Comparison of ENCODE assay signal across 8 cellular contexts in the genomic region with DNA sequence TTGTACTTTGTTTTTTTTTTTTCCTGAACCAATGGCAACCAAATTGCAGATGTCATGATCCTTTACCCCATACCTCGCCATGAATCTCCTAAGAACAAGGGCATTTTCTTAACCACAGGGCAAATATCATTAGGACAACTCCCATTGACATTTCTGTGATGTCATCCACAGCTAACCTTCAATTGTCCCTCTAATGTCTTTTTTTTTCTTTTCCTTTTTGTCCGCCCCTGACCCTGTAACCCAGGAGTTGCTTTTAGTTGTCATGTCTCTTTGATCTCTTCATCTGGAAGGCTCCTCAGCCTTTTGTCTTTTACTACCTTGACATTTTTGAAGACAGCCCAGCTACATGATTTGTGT. TPM values are rescaled to one million over a fixed set of nuclear protein-coding genes. Genes with fewer than 3 reads are reported as not detected.
DNase-seq lines count a peak whose midpoint lies in the region; ATAC-seq and TF ChIP-seq lines count a peak whose summit lies in the region.

No MANE protein-coding gene starts in this region.

- intact Hi-C loops in activated CD4-positive, alpha-beta T cell treated with anti-CD3 and anti-CD28 coated beads, Interleukin-2, amount 10 ng/mL, durations not matched to agents 24 days and 14 days (cut with micrococcal nuclease): loop anchor here (5.0 kb wide), 1 partner anchor 38 kb away; a partner anchor contains a TSS

- H3K27me3 ChIP-seq in liver (ENCODE audit: control insufficient read depth in 4 of 4, insufficient read depth in 4 of 4, low read length in 3 of 4) (no peaks in the 10 kb centered on the region), thymus (ENCODE audit: control insufficient read depth, insufficient read depth) (no peaks in the 10 kb centered on the region)

- H3K4me3 ChIP-seq in liver (ENCODE audit: low read depth in 1 of 3, low read length in 3 of 3) (peak overlapping the region; percentile 68 to 87 (median 73)), thymus (ENCODE audit: low read length) (peak overlapping the region; percentile 90)

- H3K36me3 Mint-ChIP-seq in activated CD4-positive, alpha-beta T cell treated with anti-CD3 and anti-CD28 coated beads, Interleukin-2, amount 10 ng/mL, durations not matched to agents 24 days and 14 days (ENCODE audit: low read depth): no peaks in the 10 kb centered on the region

- TF ChIP-seq CTCF in liver (IDR thresholded peaks at IDR 0.05; ENCODE audit: low read depth, low read length, missing input control): no peak

- ATAC-seq in GM18907 (IDR thresholded peaks at IDR 0.05; ENCODE audit: unreplicated experiment): no peak

- peaks cover 3 to 18% (median 16%) of the 10 kb centered on the region in 4 donors for H3K4me1 ChIP-seq in liver (ENCODE audit: control insufficient read depth in 4 of 4, insufficient read depth in 4 of 4, low read length in 3 of 4)
- H3K4me1 ChIP-seq in thymus (ENCODE audit: control insufficient read depth, insufficient read depth, low read length): peaks cover 14% of the 10 kb centered on the region

- no peak for DNase-seq in activated CD4-positive, alpha-beta T cell treated with anti-CD3 and anti-CD28 coated beads, Interleukin-2, amount 10 ng/mL, durations not matched to agents 24 days and 14 days
- DNase-seq in activated CD4-positive, alpha-beta T cell treated with anti-CD3 and anti-CD28 coated beads, Interleukin-2, amount 50 U/mL, for 4 hours: no peak
- DNase-seq in iPS-NIHi11 (ENCODE audit: low spot score): no peak
- no peak for DNase-seq in NCI-H446 (lab: John Stamatoyannopoulos, UW)

- H3K27ac Mint-ChIP-seq in activated CD4-positive, alpha-beta T cell treated with anti-CD3 and anti-CD28 coated beads, Interleukin-2, amount 10 ng/mL, durations not matched to agents 24 days and 14 days: peak overlapping the region; percentile 84

- peak overlapping the region; percentile 58 to 69 for H3K9ac ChIP-seq in liver (ENCODE audit: low read depth in 1 of 2, low read length in 2 of 2)

- H3K4me1 Mint-ChIP-seq in activated CD4-positive, alpha-beta T cell treated with anti-CD3 and anti-CD28 coated beads, Interleukin-2, amount 10 ng/mL, durations not matched to agents 24 days and 14 days: peaks cover 10% of the 10 kb centered on the region

- H3K27ac ChIP-seq in angular gyrus (ENCODE audit: low read depth, low read length): peak overlapping the region; percentile 18
- peak overlapping the region in 1 of 2 donors; percentile 48 for H3K27ac ChIP-seq in liver (ENCODE audit: low read depth in 1 of 2, low read length in 2 of 2)
- H3K27ac ChIP-seq in thymus (ENCODE audit: low read depth): peak overlapping the region; percentile 19

- H3K4me3 Mint-ChIP-seq in activated CD4-positive, alpha-beta T cell treated with anti-CD3 and anti-CD28 coated beads, Interleukin-2, amount 10 ng/mL, durations not matched to agents 24 days and 14 days: peak overlapping the region; percentile 89

- H3K9me3 ChIP-seq in liver (ENCODE audit: control insufficient read depth in 4 of 4, low read length in 3 of 4): no peaks in the 10 kb centered on the region
- no peaks in the 10 kb centered on the region for H3K9me3 ChIP-seq in thymus (ENCODE audit: control insufficient read depth)

- peaks cover 0 to 3% (median under 1%) of the 10 kb centered on the region in 4 donors for H3K36me3 ChIP-seq in liver (ENCODE audit: control insufficient read depth in 4 of 4, insufficient read depth in 3 of 4, low read depth in 1 of 4, low read length in 3 of 4)
- H3K36me3 ChIP-seq in thymus (ENCODE audit: control insufficient read depth, insufficient read depth): peaks cover 1% of the 10 kb centered on the region

- H3K9me3 Mint-ChIP-seq in activated CD4-positive, alpha-beta T cell treated with anti-CD3 and anti-CD28 coated beads, Interleukin-2, amount 10 ng/mL, durations not matched to agents 24 days and 14 days: no peaks in the 10 kb centered on the region

- WGBS in liver: 7% methylated on average over 2 of the region's 2 CpGs
- 23% methylated on average over 2 of the region's 2 CpGs for WGBS in thymus

- H3K27me3 Mint-ChIP-seq in activated CD4-positive, alpha-beta T cell treated with anti-CD3 and anti-CD28 coated beads, Interleukin-2, amount 10 ng/mL, durations not matched to agents 24 days and 14 days: no peaks in the 10 kb centered on the region

- no peak for TF ChIP-seq RAD21 in liver (IDR thresholded peaks at IDR 0.05)

TF ChIP-seq in liver, 16 proteins besides CTCF, POLR2A, EP300 and RAD21:
- no peak for TF ChIP-seq FOXA2 (IDR thresholded peaks at IDR 0.05)
- TF ChIP-seq SP1 (IDR thresholded peaks at IDR 0.05): no peak
- TF ChIP-seq, protein P1, sequence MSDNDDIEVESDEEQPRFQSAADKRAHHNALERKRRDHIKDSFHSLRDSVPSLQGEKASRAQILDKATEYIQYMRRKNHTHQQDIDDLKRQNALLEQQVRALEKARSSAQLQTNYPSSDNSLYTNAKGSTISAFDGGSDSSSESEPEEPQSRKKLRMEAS (IDR thresholded peaks at IDR 0.05): no peak
- no peak for TF ChIP-seq YY1 (IDR thresholded peaks at IDR 0.05)
- no peak for TF ChIP-seq EGR1 (IDR thresholded peaks at IDR 0.05; ENCODE audit: low read depth in 2 of 2)
- no peak for TF ChIP-seq NR2F2 (IDR thresholded peaks at IDR 0.05)
- no peak for TF ChIP-seq HNF4G (IDR thresholded peaks at IDR 0.05)
- TF ChIP-seq JUND (IDR thresholded peaks at IDR 0.05): no peak
- TF ChIP-seq FOXA1 (IDR thresholded peaks at IDR 0.05): no peak
- TF ChIP-seq GABPA (IDR thresholded peaks at IDR 0.05 in 1 of 2, conservative IDR thresholded peaks at IDR 0.05 in 1 of 2): no peak

RNA-seq across cellular contexts. Expression of a gene that starts 0.4 kb away (rescaled TPM):
- 10.6 and 11.4 TPM in 2 replicates for total RNA-seq in activated CD4-positive, alpha-beta T cell treated with anti-CD3 and anti-CD28 coated beads, Interleukin-2, amount 10 ng/mL, durations not matched to agents 24 days and 14 days
- 10 to 100 TPM; 11.7 to 13.4 TPM for total RNA-seq in liver
- polyA plus RNA-seq in liver (1 to 10 TPM; 5.4 to 9.8 TPM), thymus (10.3 TPM)

RNA-seq across cellular contexts. Expression of a gene that starts 31.6 kb away (rescaled TPM):
- not detected in 2 replicates for total RNA-seq in activated CD4-positive, alpha-beta T cell treated with anti-CD3 and anti-CD28 coated beads, Interleukin-2, amount 10 ng/mL, durations not matched to agents 24 days and 14 days
- total RNA-seq in liver: under 1 TPM in 1 of 2 donors, not detected in 1; 0.25 TPM
- polyA plus RNA-seq in liver (under 1 TPM in 1 of 2 donors, not detected in 1; 0.61 TPM), thymus (0.71 TPM)

RNA-seq across cellular contexts. Expression of a gene that starts 37.5 kb away (rescaled TPM):
- total RNA-seq in activated CD4-positive, alpha-beta T cell treated with anti-CD3 and anti-CD28 coated beads, Interleukin-2, amount 10 ng/mL, durations not matched to agents 24 days and 14 days: 36.1 and 37.1 TPM in 2 replicates
- total RNA-seq in liver: 10 to 100 TPM; 18.9 to 25.4 TPM
- 10 to 100 TPM; 20.5 to 20.8 TPM for polyA plus RNA-seq in liver
- 20.1 TPM for polyA plus RNA-seq in thymus
